In genomic region chr4:84841435-84841834, GRCh38 we compare ENCODE assay signal across 30 cellular contexts.
"Had no signal": no experiment of that assay in that cellular context is flagged by ENCODE, and none has a peak within 500 bp of the region (broad histone marks: within the 10 kb centered on the region; RNA-seq: fewer than 3 reads in every experiment).

No MANE protein-coding gene starts in this region.

- H3K9me3 Mint-ChIP-seq: activated CD4-positive, alpha-beta T cell treated with anti-CD3 and anti-CD28 coated beads, Interleukin-2, amount 10 ng/mL, durations not matched to agents 24 days and 14 days; activated CD8-positive, alpha-beta T cell treated with anti-CD3 and anti-CD28 coated beads for 36 hours; activated naive CD8-positive, alpha-beta T cell treated with anti-CD3 and anti-CD28 coated beads for 36 hours; activated T-cell treated with anti-CD3 and anti-CD28 coated beads, Interleukin-2, amount 50 U/mL, for 72 hours; activated T-helper 17 cell treated with anti-CD3 and anti-CD28 coated beads, Interleukin-2, amount 50 U/mL, for 72 hours had no signal

- H3K36me3 Mint-ChIP-seq: activated naive CD8-positive, alpha-beta T cell treated with anti-CD3 and anti-CD28 coated beads for 36 hours had no signal

- H3K27me3 Mint-ChIP-seq: activated CD4-positive, alpha-beta T cell treated with anti-CD3 and anti-CD28 coated beads, Interleukin-2, amount 10 ng/mL, durations not matched to agents 24 days and 14 days; activated CD8-positive, alpha-beta T cell treated with anti-CD3 and anti-CD28 coated beads for 36 hours; activated naive CD8-positive, alpha-beta T cell treated with anti-CD3 and anti-CD28 coated beads for 36 hours; activated T-helper 17 cell treated with anti-CD3 and anti-CD28 coated beads, Interleukin-2, amount 50 U/mL, for 72 hours had no signal

- DNase-seq: activated CD4-positive, alpha-beta T cell treated with anti-CD3 and anti-CD28 coated beads, Interleukin-2, amount 10 ng/mL, durations not matched to agents 24 days and 14 days; activated CD4-positive, alpha-beta T cell treated with anti-CD3 and anti-CD28 coated beads, Interleukin-2, amount 50 U/mL, for 4 hours; activated CD4-positive, CD25-positive, alpha-beta regulatory T cell; activated CD8-positive, alpha-beta T cell treated with anti-CD3 and anti-CD28 coated beads for 36 hours; activated effector memory CD4-positive, alpha-beta T cell treated with anti-CD3 and anti-CD28 coated beads, Interleukin-2, amount 50 U/mL, for 16 hours; activated naive CD4-positive, alpha-beta T cell; activated naive CD4-positive, alpha-beta T cell treated with anti-CD3 and anti-CD28 coated beads, Interleukin-2, amount 50 U/mL, for 16 hours; activated naive CD8-positive, alpha-beta T cell treated with anti-CD3 and anti-CD28 coated beads for 36 hours; activated T-cell treated with anti-CD3 and anti-CD28 coated beads, Interleukin-2, amount 50 U/mL, for 1 hour; activated T-cell treated with anti-CD3 and anti-CD28 coated beads, Interleukin-2, amount 50 U/mL, for 72 hours; amniotic stem cell; Kasumi-1; MG63; NCI-H1048; NCI-H1105 treated with DMSO at 0.1 percent for 48 hours; NCI-H1436; NCI-H1694; NCI-H2029; NCI-H345; NCI-H524 treated with DMSO at 0.1 percent for 48 hours; NCI-H748 treated with DMSO at 0.1 percent for 48 hours; NK-92 treated with Interleukin-12 subunit alpha and Interleukin-12 subunit beta, amount 100 ng/mL, for 24 hours; PC-9; SIG-M5; SW 1271; T-helper 1 cell; T-helper 2 cell; T-helper 9 cell had no signal

- H3K4me1 Mint-ChIP-seq: activated CD4-positive, alpha-beta T cell treated with anti-CD3 and anti-CD28 coated beads, Interleukin-2, amount 10 ng/mL, durations not matched to agents 24 days and 14 days; activated naive CD8-positive, alpha-beta T cell treated with anti-CD3 and anti-CD28 coated beads for 36 hours; activated T-helper 17 cell treated with anti-CD3 and anti-CD28 coated beads, Interleukin-2, amount 50 U/mL, for 72 hours had no signal

- H3K4me3 Mint-ChIP-seq: activated CD4-positive, alpha-beta T cell treated with anti-CD3 and anti-CD28 coated beads, Interleukin-2, amount 10 ng/mL, durations not matched to agents 24 days and 14 days; activated CD8-positive, alpha-beta T cell treated with anti-CD3 and anti-CD28 coated beads for 36 hours; activated naive CD8-positive, alpha-beta T cell treated with anti-CD3 and anti-CD28 coated beads for 36 hours; activated T-cell treated with anti-CD3 and anti-CD28 coated beads, Interleukin-2, amount 50 U/mL, for 72 hours; activated T-helper 17 cell treated with anti-CD3 and anti-CD28 coated beads, Interleukin-2, amount 50 U/mL, for 72 hours had no signal

- H3K27ac Mint-ChIP-seq: activated CD4-positive, alpha-beta T cell treated with anti-CD3 and anti-CD28 coated beads, Interleukin-2, amount 10 ng/mL, durations not matched to agents 24 days and 14 days; activated CD8-positive, alpha-beta T cell treated with anti-CD3 and anti-CD28 coated beads for 36 hours; activated naive CD8-positive, alpha-beta T cell treated with anti-CD3 and anti-CD28 coated beads for 36 hours; activated T-cell treated with anti-CD3 and anti-CD28 coated beads, Interleukin-2, amount 50 U/mL, for 72 hours; activated T-helper 17 cell treated with anti-CD3 and anti-CD28 coated beads, Interleukin-2, amount 50 U/mL, for 72 hours had no signal

- ATAC-seq: activated CD8-positive, alpha-beta T cell treated with anti-CD3 and anti-CD28 coated beads for 36 hours; activated T-cell treated with anti-CD3 and anti-CD28 coated beads, Interleukin-2, amount 50 U/mL, for 72 hours; activated T-helper 17 cell treated with anti-CD3 and anti-CD28 coated beads, Interleukin-2, amount 50 U/mL, for 72 hours; Right ventricle myocardium inferior had no signal
